1 cellular context compared by ENCODE assay signal in genomic region chr1:182595641-182596240, GRCh38.
TF ChIP-seq lines count a peak whose summit lies in the region.

No MANE protein-coding gene starts in this region.

TF ChIP-seq in GM23338, 12 proteins besides CTCF, POLR2A, EP300 and RAD21 (continued from another document):
- TF ChIP-seq CREB1 (CRISPR knock-in tag; IDR thresholded peaks at IDR 0.05; ENCODE audit: low read depth), result no peak
- TF ChIP-seq NANOG (IDR thresholded peaks at IDR 0.05; ENCODE audit: borderline replicate concordance), result no peak
- TF ChIP-seq EZH2 (IDR thresholded peaks at IDR 0.05; ENCODE audit: low read depth, unreplicated experiment), result no peak
- no peak for TF ChIP-seq REST (IDR thresholded peaks at IDR 0.05; ENCODE audit: unreplicated experiment)
- TF ChIP-seq POLR2AphosphoS5 (IDR thresholded peaks at IDR 0.05; ENCODE audit: low read depth), result no peak
- TF ChIP-seq EZH2phosphoT487 (IDR thresholded peaks at IDR 0.05; ENCODE audit: unreplicated experiment), result no peak
- TF ChIP-seq ETS1 (IDR thresholded peaks at IDR 0.05), result no peak
- TF ChIP-seq JUNB (IDR thresholded peaks at IDR 0.05; ENCODE audit: unreplicated experiment), result no peak
- TF ChIP-seq ZNF331 (CRISPR knock-in tag; IDR thresholded peaks at IDR 0.05; ENCODE audit: low read depth), result no peak
- TF ChIP-seq STAT1 (IDR thresholded peaks at IDR 0.05; ENCODE audit: unreplicated experiment), result no peak
- TF ChIP-seq ZNF114 (CRISPR knock-in tag; IDR thresholded peaks at IDR 0.05), result no peak
